9 cellular contexts compared by ENCODE assay signal in genomic region chr11:12075822-12076821, GRCh38. TPM values are rescaled to one million over a fixed set of nuclear protein-coding genes. Genes with fewer than 3 reads are reported as not detected.
DNase-seq lines count a peak whose midpoint lies in the region; ATAC-seq and TF ChIP-seq lines count a peak whose summit lies in the region.
"Had no signal": no experiment of that assay in that cellular context is flagged by ENCODE, and none has a peak within 500 bp of the region (broad histone marks: within the 10 kb centered on the region; RNA-seq: fewer than 3 reads in every experiment).

No MANE protein-coding gene starts in this region.

- H3K27me3 ChIP-seq in adrenal gland (no peaks in the 10 kb centered on the region), foreskin keratinocyte (no peaks in the 10 kb centered on the region)
- H3K27me3 ChIP-seq: neutrophil had no signal

- H3K27ac ChIP-seq in adrenal gland (peak overlapping the region in 3 of 5 donors; percentile 1 to 84 (median 50)), foreskin keratinocyte (peak overlapping the region; percentile 99)
- H3K27ac ChIP-seq: neutrophil had no signal

- no peaks in the 10 kb centered on the region for H3K36me3 ChIP-seq in adrenal gland (replicated peaks in 1 of 2)
- H3K36me3 ChIP-seq: neutrophil had no signal

- H3K4me3 ChIP-seq in adrenal gland (no peak overlapping the region), skeletal muscle cell (ENCODE audit: low read depth, low read length) (peak overlapping the region; percentile 0)

- TF ChIP-seq POLR2A in adrenal gland (IDR thresholded peaks at IDR 0.05): no peak

- peak; percentile 91 for ATAC-seq in foreskin keratinocyte
- no peak for ATAC-seq in HG02610 (IDR thresholded peaks at IDR 0.05; ENCODE audit: unreplicated experiment)

- H3K4me1 ChIP-seq in adrenal gland (replicated peaks in 1 of 2) (no peaks in the 10 kb centered on the region), foreskin keratinocyte (peaks cover 47% of the 10 kb centered on the region)

- intact Hi-C loops in adrenal gland (cut with DNase I): no loop called here

- 72 to 83% (median 80%) methylated on average over 14 to 15 of the region's 15 CpGs for WGBS in adrenal gland, 4 donors

- no peaks in the 10 kb centered on the region for H3K9me3 ChIP-seq in adrenal gland (replicated peaks in 1 of 3)
- H3K9me3 ChIP-seq: neutrophil had no signal

- DNase-seq in GM04504 (ENCODE audit: low read depth) (peak; percentile 100), adrenal gland (peak in 1 of 7 donors; percentile 69), foreskin keratinocyte (peak; percentile 100), skeletal muscle cell (ENCODE audit: low read depth) (peak; percentile 100), putamen (ENCODE audit: low spot score) (no peak)
- no peak for DNase-seq in activated CD4-positive, alpha-beta T cell treated with anti-CD3 and anti-CD28 coated beads for 1 hour
- no peak for DNase-seq in activated CD8-positive, alpha-beta memory T cell treated with anti-CD3 and anti-CD28 coated beads, Interleukin-2, amount 50 U/mL, for 48 hours

- no peak for TF ChIP-seq CTCF in adrenal gland (IDR thresholded peaks at IDR 0.05)
- no peak for TF ChIP-seq CTCF in foreskin keratinocyte (conservative IDR thresholded peaks at IDR 0.05)

RNA-seq across cellular contexts. Expression of gene MICAL2, which starts 34.3 kb away (rescaled TPM):
- total RNA-seq in adrenal gland (10 to 100 TPM; 25.7 to 80.5 (median 46.6) TPM), foreskin keratinocyte (185 and 192 TPM in 2 replicates)
- polyA plus RNA-seq in adrenal gland (10 to 100 TPM in 2 of 3 donors, 1 to 10 TPM in 1; 8.7 to 18.2 (median 12.1) TPM), foreskin keratinocyte (40.2 and 42.9 TPM in 2 replicates)

Comparison
In these comparisons a context has a peak if more than half of its experiments do, and no peak if none do; other contexts are left out.
1. DNase-seq: peak in GM04504 (single experiment), foreskin keratinocyte (2 of 2) and skeletal muscle cell (single experiment); none in activated CD4-positive, alpha-beta T cell treated with anti-CD3 and anti-CD28 coated beads for 1 hour (single experiment), putamen (single experiment) and activated CD8-positive, alpha-beta memory T cell treated with anti-CD3 and anti-CD28 coated beads, Interleukin-2, amount 50 U/mL, for 48 hours (single experiment).